In the genomic region with DNA sequence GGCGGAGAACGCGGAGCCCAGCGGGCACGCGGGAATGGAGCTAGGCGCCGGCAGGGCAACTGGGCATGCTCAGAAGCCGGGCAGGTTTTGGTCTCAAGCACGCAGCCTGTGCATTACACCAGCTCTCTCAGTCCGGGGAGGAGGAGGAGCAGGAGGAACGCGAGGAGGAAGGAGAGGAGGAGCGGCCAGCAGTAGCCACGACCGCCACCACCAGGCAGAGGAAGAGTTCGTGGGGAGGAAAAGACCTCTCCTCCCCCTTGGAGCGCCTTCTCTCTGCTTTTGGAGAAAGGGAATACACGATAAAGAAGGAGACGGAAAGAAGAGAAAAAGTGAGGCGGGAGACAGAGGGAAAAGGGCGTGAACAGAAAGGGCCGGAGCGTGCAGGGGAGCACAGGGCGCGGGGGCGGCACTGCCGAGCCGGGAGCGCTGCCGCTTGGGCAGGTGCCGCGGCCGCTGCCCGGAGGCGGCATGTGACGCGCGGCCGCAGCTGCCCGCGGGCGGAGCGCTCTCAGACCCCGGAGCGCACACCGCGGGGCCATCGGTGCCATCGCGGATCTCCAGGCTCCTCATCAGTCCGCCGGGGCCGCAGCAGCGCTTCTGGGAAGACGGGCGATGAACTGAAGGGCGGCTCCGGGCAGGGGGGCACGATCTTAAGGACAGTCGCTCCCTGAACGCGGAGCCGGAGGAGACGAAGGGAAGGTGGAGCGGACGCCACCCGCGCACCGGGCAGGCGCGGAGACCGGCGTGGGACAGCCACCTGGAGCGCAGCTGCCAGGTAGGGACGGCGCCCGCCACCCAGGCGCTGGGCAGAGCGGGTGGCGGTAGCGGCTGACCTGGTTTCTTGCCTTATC, we compare ENCODE assay signal across 7 cellular contexts. TPM values are rescaled to one million over a fixed set of nuclear protein-coding genes. Genes with fewer than 3 reads are reported as not detected.
A peak's percentile ranks its signal among the peaks of the same experiment; 100 is the strongest.
DNase-seq lines count a peak whose midpoint lies in the region; ATAC-seq, FAIRE-seq and TF ChIP-seq lines count a peak whose summit lies in the region.

Gene CHRM3, plus strand, starts transcription at position 116 of the 851 bp plus-strand sequence. CDS start 520,884 bp downstream, outside the sequence.

- peaks cover 24% of the 10 kb centered on the region for H3K4me1 Mint-ChIP-seq in stimulated activated naive CD8-positive, alpha-beta T cell treated with anti-CD3 and anti-CD28 coated beads, Interleukin-15, Interleukin-2, amounts not matched to agents 100 ng/mL and 50 ng/mL, for 24 hours (ENCODE audit: low read depth)

- no peaks in the 10 kb centered on the region for H3K9me3 Mint-ChIP-seq in stimulated activated naive CD8-positive, alpha-beta T cell treated with anti-CD3 and anti-CD28 coated beads, Interleukin-15, Interleukin-2, amounts not matched to agents 100 ng/mL and 50 ng/mL, for 24 hours

- H3K9me3 ChIP-seq in HAP-1: no peaks in the 10 kb centered on the region

- in situ Hi-C loops in HAP-1 (cut with MboI; ENCODE audit: low sequenced_read_pairs): no loop called here

- peaks cover 28% of the 10 kb centered on the region for H3K27me3 ChIP-seq in HAP-1 (ENCODE audit: low read depth)
- peaks cover 19% of the 10 kb centered on the region for H3K27me3 ChIP-seq in bronchial epithelial cell (ENCODE audit: control insufficient read depth, insufficient read depth, low read length)

- H3K36me3 ChIP-seq in HAP-1 (replicated peaks) (no peaks in the 10 kb centered on the region), bronchial epithelial cell (ENCODE audit: control insufficient read depth, insufficient read depth, low read length) (no peaks in the 10 kb centered on the region)

- intact Hi-C loops in lower leg skin (cut with DNase I; ENCODE audit: low total_unique reads): no loop called here

- H3K36me3 Mint-ChIP-seq in stimulated activated naive CD8-positive, alpha-beta T cell treated with anti-CD3 and anti-CD28 coated beads, Interleukin-15, Interleukin-2, amounts not matched to agents 100 ng/mL and 50 ng/mL, for 24 hours (ENCODE audit: low read depth): no peaks in the 10 kb centered on the region

- H3K4me1 ChIP-seq in HAP-1: no peaks in the 10 kb centered on the region; the same call in 1 of the 2 replicates

- no peak for ATAC-seq in GM21526 (IDR thresholded peaks at IDR 0.05; ENCODE audit: low FRiP score, unreplicated experiment)
- no peak for ATAC-seq in GM19397 (IDR thresholded peaks at IDR 0.05; ENCODE audit: unreplicated experiment)

- DNase-seq in HAP-1 (ENCODE audit: low spot score in 2 of 2) (peak; percentile 64 to 79), NCI-H69 (lab: John Stamatoyannopoulos, UW) (peak; percentile 72), bronchial epithelial cell (ENCODE audit: low read depth) (peak; percentile 57), lower leg skin (ENCODE audit: low spot score in 2 of 2) (no peak)

- peak within 1 kb of the TSS; percentile 87 for H3K4me3 Mint-ChIP-seq in stimulated activated naive CD8-positive, alpha-beta T cell treated with anti-CD3 and anti-CD28 coated beads, Interleukin-15, Interleukin-2, amounts not matched to agents 100 ng/mL and 50 ng/mL, for 24 hours

- peaks cover 78% of the 10 kb centered on the region for H3K27me3 Mint-ChIP-seq in stimulated activated naive CD8-positive, alpha-beta T cell treated with anti-CD3 and anti-CD28 coated beads, Interleukin-15, Interleukin-2, amounts not matched to agents 100 ng/mL and 50 ng/mL, for 24 hours

- no peak for FAIRE-seq in bronchial epithelial cell (lab: Jason Lieb, UNC)

- TF ChIP-seq CTCF in bronchial epithelial cell (IDR thresholded peaks at IDR 0.05; ENCODE audit: insufficient read depth, low read length, severe bottlenecking) (no peak), lower leg skin (IDR thresholded peaks at IDR 0.05) (no peak)

- no peak for TF ChIP-seq POLR2A in lower leg skin (IDR thresholded peaks at IDR 0.05)

- peak within 1 kb of the TSS; percentile 36 for H3K4me3 ChIP-seq in HAP-1
- peak within 1 kb of the TSS; percentile 30 for H3K4me3 ChIP-seq in bronchial epithelial cell (ENCODE audit: low read depth, low read length)
- H3K4me3 ChIP-seq in lower leg skin (ENCODE audit: low read depth, poor library complexity, severe bottlenecking): peak within 1 kb of the TSS; percentile 4

- peak within 1 kb of the TSS; percentile 65 for H3K27ac Mint-ChIP-seq in stimulated activated naive CD8-positive, alpha-beta T cell treated with anti-CD3 and anti-CD28 coated beads, Interleukin-15, Interleukin-2, amounts not matched to agents 100 ng/mL and 50 ng/mL, for 24 hours

- WGBS in lower leg skin, 2 donors: 1% methylated on average over 55 to 82 of the region's 82 CpGs

RNA-seq across cellular contexts. Expression of gene CHRM3, which starts in this region (rescaled TPM):
- total RNA-seq in bronchial epithelial cell: 1.0 and 1.6 TPM in 2 replicates
- 10 to 100 TPM in 1 of 4 donors, 1 to 10 TPM in 2, under 1 TPM in 1; 0.69 to 10.9 (median 5.2) TPM for total RNA-seq in lower leg skin

Comparison
In these comparisons a context has a peak if more than half of its experiments do, and no peak if none do; other contexts are left out.
1. DNase-seq: peak in HAP-1 (2 of 2), NCI-H69 (single experiment) and bronchial epithelial cell (single experiment); none in lower leg skin (0 of 2).
2. Peak in every context shown above with its lines, with median percentiles within 50 percentile points of each other: H3K4me3 ChIP-seq.